ENCODE assay signal across 29 cellular contexts in the genomic region with DNA sequence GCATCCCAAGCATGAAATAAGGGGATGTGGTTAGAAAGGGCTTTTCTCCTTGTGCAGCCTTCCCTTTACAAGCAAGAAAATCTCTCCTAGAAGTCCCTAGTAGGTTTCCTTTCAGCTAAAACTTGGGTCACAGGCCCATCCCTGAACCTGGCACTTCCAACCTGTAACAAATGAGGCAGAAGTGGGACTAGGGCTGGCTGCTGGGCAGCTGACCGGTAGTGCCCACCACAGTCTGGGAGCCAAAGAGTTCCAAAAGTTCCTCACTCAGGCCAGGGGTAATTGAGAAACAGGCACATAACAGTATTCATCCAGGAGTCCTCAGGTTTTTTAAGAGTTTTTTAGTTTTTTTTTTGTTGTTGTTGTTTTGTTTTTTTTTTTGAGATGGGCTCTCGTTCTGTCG.
"Had no signal": no experiment of that assay in that cellular context is flagged by ENCODE, and none has a peak within 500 bp of the region (broad histone marks: within the 10 kb centered on the region; RNA-seq: fewer than 3 reads in every experiment).

No MANE protein-coding gene starts in this region.

- H3K27ac Mint-ChIP-seq: natural killer cell treated with Interleukin-12 subunit alpha and Interleukin-12 subunit beta and Interleukin-15 and Interleukin-18, amount 100 ng/mL, for 72 hours; stimulated activated memory B cell treated with anti-CD40 and anti-IgM and Interleukin-4, amounts not matched to agents 10 μg/mL and 1 μg/mL and 100 μg/mL, for 72 hours; stimulated activated naive CD8-positive, alpha-beta T cell treated with anti-CD3 and anti-CD28 coated beads, Interleukin-15, amount 100 ng/mL, for 72 hours; type B pancreatic cell had no signal

- H3K27me3 ChIP-seq: left lung, pancreas, tibial nerve, uterus had no signal

- H3K36me3 ChIP-seq: prostate gland, uterus had no signal

- H3K4me3 ChIP-seq: left lung, lower lobe of right lung, mucosa of descending colon, pancreas, prostate gland, tibial nerve, uterus had no signal

- H3K9me3 Mint-ChIP-seq: natural killer cell treated with Interleukin-12 subunit alpha and Interleukin-12 subunit beta and Interleukin-15 and Interleukin-18, amount 100 ng/mL, for 72 hours; stimulated activated memory B cell treated with anti-CD40 and anti-IgM and Interleukin-4, amounts not matched to agents 10 μg/mL and 1 μg/mL and 100 μg/mL, for 72 hours; stimulated activated naive CD8-positive, alpha-beta T cell treated with anti-CD3 and anti-CD28 coated beads, Interleukin-15, amount 100 ng/mL, for 72 hours; type B pancreatic cell had no signal

- H3K27ac ChIP-seq: left lung, lower lobe of right lung, pancreas, prostate gland, tibial nerve, uterus had no signal

- H3K9me3 ChIP-seq: left lung, lower lobe of right lung, mucosa of descending colon, pancreas, prostate gland, tibial nerve, uterus had no signal

- H3K36me3 Mint-ChIP-seq: natural killer cell treated with Interleukin-12 subunit alpha and Interleukin-12 subunit beta and Interleukin-15 and Interleukin-18, amount 100 ng/mL, for 72 hours; stimulated activated memory B cell treated with anti-CD40 and anti-IgM and Interleukin-4, amounts not matched to agents 10 μg/mL and 1 μg/mL and 100 μg/mL, for 72 hours had no signal

- H3K4me3 Mint-ChIP-seq: naive thymus-derived CD4-positive, alpha-beta T cell; natural killer cell treated with Interleukin-12 subunit alpha and Interleukin-12 subunit beta and Interleukin-15 and Interleukin-18, amount 100 ng/mL, for 72 hours; stimulated activated memory B cell treated with anti-CD40 and anti-IgM and Interleukin-4, amounts not matched to agents 10 μg/mL and 1 μg/mL and 100 μg/mL, for 72 hours; stimulated activated naive CD8-positive, alpha-beta T cell treated with anti-CD3 and anti-CD28 coated beads, Interleukin-15, amount 100 ng/mL, for 72 hours; type B pancreatic cell had no signal

- H3K27me3 Mint-ChIP-seq: type B pancreatic cell had no signal

- DNase-seq: hippocampal formation; kidney glomerular epithelial cell; left cardiac atrium; left lung; lower lobe of right lung; mammary epithelial cell; mesendoderm; midbrain; mucosa of descending colon; naive thymus-derived CD4-positive, alpha-beta T cell; nucleus accumbens; pancreas; posterior cingulate gyrus; retina; right cardiac atrium; small intestine; stimulated activated CD4-positive, alpha-beta T cell treated with anti-CD3 and anti-CD28 coated beads, Interleukin-1b, Interleukin-23, amount 100 ng/mL, for 48 hours; stimulated activated CD4-positive, alpha-beta T cell treated with anti-CD3 and anti-CD28 coated beads, Interleukin-2, amount 100 ng/mL, for 48 hours; stimulated activated CD4-positive, alpha-beta T cell treated with anti-CD3 and anti-CD28 coated beads, Interleukin-4, amount 100 ng/mL, for 4 hours; stimulated activated CD8-positive, alpha-beta memory T cell treated with anti-CD3 and anti-CD28 coated beads, Interleukin-4, amount 100 ng/mL, for 48 hours; stimulated activated naive CD4-positive, alpha-beta T cell treated with Interleukin-2 at 50 U/mL for 16 hours; stimulated activated naive CD8-positive, alpha-beta T cell treated with anti-CD3 and anti-CD28 coated beads, Interleukin-15, amount 100 ng/mL, for 72 hours; substantia nigra had no signal

- H3K4me1 ChIP-seq: prostate gland, uterus had no signal
